9 cellular contexts compared by ENCODE assay signal in the genomic region with DNA sequence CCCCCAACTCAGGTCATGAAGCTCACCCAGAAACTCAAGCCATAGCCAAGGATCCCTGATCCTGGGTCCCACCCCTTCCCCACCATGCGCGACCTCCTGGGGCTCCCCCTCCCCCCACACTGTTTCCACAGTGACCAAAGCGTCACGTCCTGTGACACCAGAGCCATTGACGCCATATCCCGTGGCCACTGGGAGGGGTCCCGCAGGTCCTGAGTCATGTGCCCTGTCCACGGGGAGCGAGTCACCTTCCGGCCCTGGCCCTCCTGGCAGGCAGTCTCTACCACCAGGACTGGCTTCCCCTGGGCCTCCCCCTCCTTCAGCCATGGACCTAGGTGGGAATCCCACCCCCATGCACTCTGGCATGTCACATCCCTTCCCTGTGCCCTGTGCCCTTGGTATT. TPM values are rescaled to one million over a fixed set of nuclear protein-coding genes. Genes with fewer than 3 reads are reported as not detected.
A peak's percentile ranks its signal among the peaks of the same experiment; 100 is the strongest.
DNase-seq lines count a peak whose midpoint lies in the region; ATAC-seq, FAIRE-seq and TF ChIP-seq lines count a peak whose summit lies in the region.
"Had no signal": no experiment of that assay in that cellular context is flagged by ENCODE, and none has a peak within 500 bp of the region (broad histone marks: within the 10 kb centered on the region; RNA-seq: fewer than 3 reads in every experiment).

No MANE protein-coding gene starts in this region.

- no peak overlapping the region for H2AFZ ChIP-seq in GM12878 (ENCODE audit: control insufficient read depth, low read depth, low read length)

- RAD21 ChIA-PET in GM12878 (lab: Charles Lee; ENCODE audit: unreplicated experiment), result no interaction called here

- H3K4me2 ChIP-seq in GM12878 (ENCODE audit: control insufficient read depth, insufficient read depth), result no peak overlapping the region

- no peak overlapping the region for H3K9ac ChIP-seq in GM12878 (ENCODE audit: control insufficient read depth, insufficient read depth, low read length)

- FAIRE-seq in GM12878 (lab: Jason Lieb, UNC), result no peak

- POLR2A ChIA-PET in GM12878 (lab: Charles Lee), result no interaction called here

- H3K4me1 ChIP-seq in GM12878 (ENCODE audit: control insufficient read depth, insufficient read depth, low read length), result no peaks in the 10 kb centered on the region

- TF ChIP-seq EP300 in GM12878 (IDR thresholded peaks at IDR 0.05; ENCODE audit: borderline replicate concordance in 1 of 2, control insufficient read depth in 1 of 2, low read depth in 2 of 2, low read length in 2 of 2), result no peak

- no TSS peak for BruUV-seq in GM12878 (replicated peaks; lab: Mats Ljungman, UMichigan)

- peak; percentile 14; the same call in 1 of the 3 replicates for ATAC-seq in GM12878
- no peak for ATAC-seq in GM21381 (IDR thresholded peaks at IDR 0.05; ENCODE audit: unreplicated experiment)
- ATAC-seq in HG02610 (IDR thresholded peaks at IDR 0.05; ENCODE audit: unreplicated experiment), result no peak

- H3K27me3 ChIP-seq in GM12878 (replicated peaks in 1 of 2; ENCODE audit: control insufficient read depth in 2 of 2, insufficient read depth in 2 of 2, low read length in 1 of 2), result no peaks in the 10 kb centered on the region; a peak in 1 of 4 replicates

- no peaks in the 10 kb centered on the region for H3K36me3 ChIP-seq in GM12878 (ENCODE audit: control insufficient read depth in 2 of 2, insufficient read depth in 2 of 2, low read length in 1 of 2)

- H4K20me1 ChIP-seq in GM12878 (ENCODE audit: control insufficient read depth, insufficient read depth), result no peaks in the 10 kb centered on the region

- peak; percentile 88 for DNase-seq in HK-2 (ENCODE audit: unreplicated experiment)
- no peak for DNase-seq in GM12878 (ENCODE audit: low read depth, low spot score)
- DNase-seq in hepatic stellate cell (ENCODE audit: low spot score), result peak; percentile 83
- DNase-seq in stromal cell of bone marrow (ENCODE audit: low read depth), result peak; percentile 18
- DNase-seq in stimulated activated CD8-positive, alpha-beta memory T cell treated with anti-CD3 and anti-CD28 coated beads, Interleukin-4, amount 100 ng/mL, for 48 hours, result no peak
- no peak for DNase-seq in NCI-H2029 treated with DMSO at 0.1 percent for 48 hours (lab: John Stamatoyannopoulos, UW)

- no peak for TF ChIP-seq RAD21 in GM12878 (IDR thresholded peaks at IDR 0.05; ENCODE audit: insufficient read depth, low read depth, low read length)

- WGBS in GM12878 (ENCODE audit: insufficient coverage, insufficient replicate concordance, low lambda C conversion rate, missing lambda C conversion rate), result 24% methylated on average over 8 of the region's 10 CpGs

- TF ChIP-seq CTCF in GM12878 (IDR thresholded peaks at IDR 0.05 in 2 of 3, conservative IDR thresholded peaks at IDR 0.05 in 1 of 3; ENCODE audit: control insufficient read depth in 2 of 3, extremely low read depth in 1 of 3, insufficient read depth in 1 of 3, low read depth in 3 of 3, low read length in 3 of 3), result no peak

- CTCF ChIA-PET in GM12878 (lab: Yijun Ruan, JAX), result interaction anchor here (0.6 kb wide), 2 partner anchors 21 to 258 kb away, joined by 3 read pairs; a partner anchor contains a TSS

- H3K4me3 ChIP-seq in GM12878, result no peak overlapping the region

- intact Hi-C loops in GM12878 (cut with micrococcal nuclease; ENCODE audit: unreplicated experiment), result no loop called here

- SMC1A ChIA-PET in GM12878 (lab: Charles Lee; ENCODE audit: uncharacterized antibody, unreplicated experiment), result no interaction called here

- no peak overlapping the region for H3K27ac ChIP-seq in GM12878 (ENCODE audit: control insufficient read depth, insufficient read depth)

- in situ Hi-C loops in GM12878 (cut with MboI), result no loop called here

- no peaks in the 10 kb centered on the region for H3K79me2 ChIP-seq in GM12878 (ENCODE audit: control insufficient read depth, insufficient read depth, low read length)

- no peak for TF ChIP-seq POLR2A in GM12878 (IDR thresholded peaks at IDR 0.05; ENCODE audit: low read depth, low read length)

- no peaks in the 10 kb centered on the region for H3K9me3 ChIP-seq in GM12878 (replicated peaks; ENCODE audit: control insufficient read depth, insufficient read depth, low read length)

TF ChIP-seq in GM12878, 131 proteins besides CTCF, POLR2A, EP300 and RAD21 (continues in another document):
- TF ChIP-seq, protein P1, sequence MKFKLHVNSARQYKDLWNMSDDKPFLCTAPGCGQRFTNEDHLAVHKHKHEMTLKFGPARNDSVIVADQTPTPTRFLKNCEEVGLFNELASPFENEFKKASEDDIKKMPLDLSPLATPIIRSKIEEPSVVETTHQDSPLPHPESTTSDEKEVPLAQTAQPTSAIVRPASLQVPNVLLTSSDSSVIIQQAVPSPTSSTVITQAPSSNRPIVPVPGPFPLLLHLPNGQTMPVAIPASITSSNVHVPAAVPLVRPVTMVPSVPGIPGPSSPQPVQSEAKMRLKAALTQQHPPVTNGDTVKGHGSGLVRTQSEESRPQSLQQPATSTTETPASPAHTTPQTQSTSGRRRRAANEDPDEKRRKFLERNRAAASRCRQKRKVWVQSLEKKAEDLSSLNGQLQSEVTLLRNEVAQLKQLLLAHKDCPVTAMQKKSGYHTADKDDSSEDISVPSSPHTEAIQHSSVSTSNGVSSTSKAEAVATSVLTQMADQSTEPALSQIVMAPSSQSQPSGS (IDR thresholded peaks at IDR 0.05; ENCODE audit: low read length), result no peak
- TF ChIP-seq GATAD2B (conservative IDR thresholded peaks at IDR 0.05; ENCODE audit: low read depth) (no peak), IRF4 (IDR thresholded peaks at IDR 0.05; ENCODE audit: low read depth, low read length) (no peak), MYC (IDR thresholded peaks at IDR 0.05; ENCODE audit: insufficient read depth, insufficient read length, insufficient replicate concordance, low read length, severe bottlenecking) (no peak), SREBF1 (IDR thresholded peaks at IDR 0.05; ENCODE audit: low read length) (no peak), CREB1 (IDR thresholded peaks at IDR 0.05; ENCODE audit: low read depth) (no peak), IKZF1 (conservative IDR thresholded peaks at IDR 0.05) (no peak), HDAC2 (IDR thresholded peaks at IDR 0.05) (no peak)

RNA-seq across cellular contexts. Expression of a gene that starts 15.6 kb away (rescaled TPM):
- total RNA-seq in GM12878 (2013; cell fraction: nucleolus; rRNA removed), result 0.46 TPM in 1 of 2 replicates, not detected in the other
- total RNA-seq in GM12878 (2014; rRNA removed), result 0.28 TPM in 1 of 2 replicates, not detected in the other
- not detected in 2 replicates for total RNA-seq in GM12878 (2014; rRNA removed; fragmentation: Illumina TruSeq; extraction: Trizol)
- 0.08 and 0.45 TPM in 2 replicates for total RNA-seq in GM12878 (2021)
- polyA plus RNA-seq in GM12878 (2011; ENCODE audit: low read depth), result not detected
- polyA plus RNA-seq in GM12878 (2011; rRNA removed), result 0.12 and 0.15 TPM in 2 replicates
- polyA plus RNA-seq in GM12878 (2011; cell fraction: cytosol; rRNA removed), result 0.21 and 0.25 TPM in 2 replicates
- 0.92 and 1.8 TPM in 2 replicates for polyA plus RNA-seq in GM12878 (2011; cell fraction: nucleus; rRNA removed)
- polyA plus RNA-seq in GM12878 (2012), result 0.41 and 0.69 TPM in 2 replicates
- polyA plus RNA-seq in GM12878 (2014; fragmentation: Illumina TruSeq; extraction: Trizol), result 0.09 TPM in 1 of 2 replicates, not detected in the other
- not detected for polyA plus RNA-seq in GM12878 (2014; fragmentation: Nextera tagmentation; extraction: Ambion mirVana)
- not detected in 2 replicates for polyA plus RNA-seq in GM12878 (2014; rRNA removed)
- polyA plus RNA-seq in GM12878 (2016; fragmentation: Nextera tagmentation; extraction: Ambion mirVana), result not detected
- polyA minus RNA-seq in GM12878 (2011; rRNA and poly(A)+ RNA removed), result 0.36 and 0.44 TPM in 2 replicates
- 0.40 and 0.52 TPM in 2 replicates for polyA minus RNA-seq in GM12878 (2011; cell fraction: cytosol; rRNA and poly(A)+ RNA removed)
- polyA minus RNA-seq in GM12878 (2011; cell fraction: nucleus; rRNA and poly(A)+ RNA removed), result 0.19 and 0.73 TPM in 2 replicates

RNA-seq across cellular contexts. Expression of a gene that starts 20.7 kb away (rescaled TPM):
- total RNA-seq in GM12878 (2013; cell fraction: nucleolus; rRNA removed), result not detected in 2 replicates
- total RNA-seq in GM12878 (2014; rRNA removed) (not detected in 2 replicates), GM12878 (2014; rRNA removed; fragmentation: Illumina TruSeq; extraction: Trizol) (not detected in 2 replicates), GM12878 (2021) (not detected in 2 replicates)
- not detected for polyA plus RNA-seq in GM12878 (2011; ENCODE audit: low read depth)
- polyA plus RNA-seq in GM12878 (2011; rRNA removed) (not detected in 2 replicates), GM12878 (2014; fragmentation: Illumina TruSeq; extraction: Trizol) (not detected in 2 replicates), GM12878 (2014; fragmentation: Nextera tagmentation; extraction: Ambion mirVana) (not detected), GM12878 (2014; rRNA removed) (not detected in 2 replicates), GM12878 (2016; fragmentation: Nextera tagmentation; extraction: Ambion mirVana) (not detected)
- not detected in 2 replicates for polyA plus RNA-seq in GM12878 (2011; cell fraction: cytosol; rRNA removed)
- polyA plus RNA-seq in GM12878 (2011; cell fraction: nucleus; rRNA removed), result not detected in 2 replicates
- not detected in 2 replicates for polyA plus RNA-seq in GM12878 (2012)
- polyA minus RNA-seq in GM12878 (2011; rRNA and poly(A)+ RNA removed), result not detected in 2 replicates
- polyA minus RNA-seq in GM12878 (2011; cell fraction: cytosol; rRNA and poly(A)+ RNA removed), result not detected in 2 replicates
- polyA minus RNA-seq in GM12878 (2011; cell fraction: nucleus; rRNA and poly(A)+ RNA removed), result not detected in 2 replicates
- total RNA-seq: lower leg skin had no signal

RNA-seq across cellular contexts. Expression of a gene that starts 34.4 kb away (rescaled TPM):
- total RNA-seq in GM12878 (2013; cell fraction: nucleolus; rRNA removed), result not detected in 2 replicates
- total RNA-seq in GM12878 (2014; rRNA removed) (not detected in 2 replicates), GM12878 (2014; rRNA removed; fragmentation: Illumina TruSeq; extraction: Trizol) (not detected in 2 replicates), GM12878 (2021) (0.13 TPM in 1 of 2 replicates, not detected in the other)
- polyA plus RNA-seq in GM12878 (2011; ENCODE audit: low read depth), result not detected
- polyA plus RNA-seq in GM12878 (2011; rRNA removed) (0.14 TPM in 1 of 2 replicates, not detected in the other), GM12878 (2014; fragmentation: Illumina TruSeq; extraction: Trizol) (not detected in 2 replicates), GM12878 (2014; fragmentation: Nextera tagmentation; extraction: Ambion mirVana) (not detected), GM12878 (2014; rRNA removed) (not detected in 2 replicates), GM12878 (2016; fragmentation: Nextera tagmentation; extraction: Ambion mirVana) (not detected)
- 0.05 and 0.16 TPM in 2 replicates for polyA plus RNA-seq in GM12878 (2011; cell fraction: cytosol; rRNA removed)
- polyA plus RNA-seq in GM12878 (2011; cell fraction: nucleus; rRNA removed), result 0.18 and 1.5 TPM in 2 replicates
- not detected in 2 replicates for polyA plus RNA-seq in GM12878 (2012)
- polyA minus RNA-seq in GM12878 (2011; rRNA and poly(A)+ RNA removed), result 0.05 TPM in 1 of 2 replicates, not detected in the other
- not detected in 2 replicates for polyA minus RNA-seq in GM12878 (2011; cell fraction: cytosol; rRNA and poly(A)+ RNA removed)
- not detected in 2 replicates for polyA minus RNA-seq in GM12878 (2011; cell fraction: nucleus; rRNA and poly(A)+ RNA removed)

Comparison
In these comparisons a context has a peak if more than half of its experiments do, and no peak if none do; other contexts are left out.
1. DNase-seq: peak in HK-2 (single experiment), hepatic stellate cell (single experiment) and stromal cell of bone marrow (single experiment); none in GM12878 (single experiment), stimulated activated CD8-positive, alpha-beta memory T cell treated with anti-CD3 and anti-CD28 coated beads, Interleukin-4, amount 100 ng/mL, for 48 hours (single experiment) and NCI-H2029 treated with DMSO at 0.1 percent for 48 hours (single experiment).